In genomic region chr15:72312605-72313447, GRCh38 we compare ENCODE assay signal across 8 cellular contexts. TPM values are rescaled to one million over a fixed set of nuclear protein-coding genes. Genes with fewer than 3 reads are reported as not detected.
A peak's percentile ranks its signal among the peaks of the same experiment; 100 is the strongest.
DNase-seq lines count a peak whose midpoint lies in the region; ATAC-seq and TF ChIP-seq lines count a peak whose summit lies in the region.

No MANE protein-coding gene starts in this region.

- TF ChIP-seq POLR2A in lower leg skin (IDR thresholded peaks at IDR 0.05) = no peak

- DNase-seq in Daoy (ENCODE audit: low read depth) = peak; percentile 73
- peak; percentile 11 for DNase-seq in NCI-H510A (lab: John Stamatoyannopoulos, UW)
- DNase-seq in activated CD4-positive, alpha-beta T cell treated with anti-CD3 and anti-CD28 coated beads for 1 hour = peak; percentile 26
- no peak for DNase-seq in coronary artery (ENCODE audit: low spot score)
- DNase-seq in lower leg skin (ENCODE audit: low spot score in 2 of 2) = peak; percentile 21 to 86
- DNase-seq in stimulated activated CD8-positive, alpha-beta memory T cell treated with anti-CD3 and anti-CD28 coated beads, Interleukin-12 subunit alpha, Interleukin-12 subunit beta, amount 100 ng/mL, for 4 hours (ENCODE audit: low read depth) = peak; percentile 27
- no peak for DNase-seq in NCI-H128 (lab: John Stamatoyannopoulos, UW; ENCODE audit: unreplicated experiment)

- TF ChIP-seq CTCF in coronary artery (IDR thresholded peaks at IDR 0.05) (peak; percentile 47), lower leg skin (IDR thresholded peaks at IDR 0.05) (peak in 1 of 3 donors; percentile 20)

- WGBS in lower leg skin, 2 donors = 50 to 53% methylated on average over 2 of the region's 2 CpGs

- no peak overlapping the region for H3K27ac ChIP-seq in coronary artery

- H3K4me3 ChIP-seq in coronary artery (no peak overlapping the region), lower leg skin (ENCODE audit: low read depth, poor library complexity, severe bottlenecking) (no peak overlapping the region)

- ATAC-seq in HG02763 (IDR thresholded peaks at IDR 0.05; ENCODE audit: unreplicated experiment) = peak; percentile 66

- intact Hi-C loops in lower leg skin (cut with DNase I; ENCODE audit: low total_unique reads) = no loop called here

RNA-seq across cellular contexts. Expression of gene CELF6, which starts 7.1 kb away (rescaled TPM):
- 0.40 and 0.57 TPM in 2 replicates for total RNA-seq in Daoy (2014; rRNA removed; shearing (Covaris generic))
- total RNA-seq in lower leg skin = 1 to 10 TPM; 1.2 to 1.8 (median 1.5) TPM

RNA-seq across cellular contexts. Expression of gene PARP6, which starts 40.5 kb away (rescaled TPM):
- 14.3 and 20.6 TPM in 2 replicates for total RNA-seq in Daoy (2014; rRNA removed; shearing (Covaris generic))
- 10 to 100 TPM; 47.4 to 61.7 (median 54.8) TPM for total RNA-seq in lower leg skin

Comparison
In these comparisons a context has a peak if more than half of its experiments do, and no peak if none do; other contexts are left out.
1. DNase-seq: peak in Daoy (single experiment), NCI-H510A (single experiment), activated CD4-positive, alpha-beta T cell treated with anti-CD3 and anti-CD28 coated beads for 1 hour (single experiment), lower leg skin (2 of 2) and stimulated activated CD8-positive, alpha-beta memory T cell treated with anti-CD3 and anti-CD28 coated beads, Interleukin-12 subunit alpha, Interleukin-12 subunit beta, amount 100 ng/mL, for 4 hours (single experiment); none in coronary artery (single experiment) and NCI-H128 (single experiment).